Comparison of ENCODE assay signal across 1 cellular context in genomic region chr15:45166792-45167630, GRCh38.
A peak's percentile ranks its signal among the peaks of the same experiment; 100 is the strongest.
TF ChIP-seq lines count a peak whose summit lies in the region.

No MANE protein-coding gene starts in this region.

TF ChIP-seq in K562, 482 proteins besides CTCF, POLR2A, EP300 and RAD21 (continued from another document and continues in another):
- TF ChIP-seq HNRNPUL1 (IDR thresholded peaks at IDR 0.05; ENCODE audit: low read length) = no peak
- TF ChIP-seq SIRT6 (IDR thresholded peaks at IDR 0.05; ENCODE audit: low read depth, low read length) = no peak
- no peak for TF ChIP-seq PHTF2 (CRISPR knock-in tag; IDR thresholded peaks at IDR 0.05)
- TF ChIP-seq FOXJ2 (tag; IDR thresholded peaks at IDR 0.05) = no peak
- TF ChIP-seq ILK (tag; IDR thresholded peaks at IDR 0.05; ENCODE audit: borderline replicate concordance, low read depth) = no peak
- TF ChIP-seq CCAR2 (IDR thresholded peaks at IDR 0.05; ENCODE audit: low read depth, low read length) = no peak
- TF ChIP-seq ZNF644 (tag; IDR thresholded peaks at IDR 0.05; ENCODE audit: low read depth) = no peak
- no peak; the same call in 1 of the 2 replicates for TF ChIP-seq CBX1 (IDR thresholded peaks at IDR 0.05; ENCODE audit: low read depth)
- no peak for TF ChIP-seq TSC22D4 (tag; IDR thresholded peaks at IDR 0.05)
- TF ChIP-seq ETV6 (IDR thresholded peaks at IDR 0.05; ENCODE audit: borderline replicate concordance in 1 of 2, low read depth in 2 of 2, low read length in 1 of 2) = no peak
- TF ChIP-seq ETV6 (CRISPR knock-in tag; IDR thresholded peaks at IDR 0.05; ENCODE audit: borderline replicate concordance) = no peak
- no peak for TF ChIP-seq RERE (CRISPR knock-in tag; IDR thresholded peaks at IDR 0.05; ENCODE audit: borderline replicate concordance)
- no peak for TF ChIP-seq ELK1 (CRISPR knock-in tag; IDR thresholded peaks at IDR 0.05)
- TF ChIP-seq ZNF449 (CRISPR knock-in tag; IDR thresholded peaks at IDR 0.05) = no peak
- no peak for TF ChIP-seq CGGBP1 (CRISPR knock-in tag; IDR thresholded peaks at IDR 0.05)
- no peak for TF ChIP-seq TAF15 (IDR thresholded peaks at IDR 0.05; ENCODE audit: low read depth, low read length)
- peak; percentile 25; the same call in 1 of the 2 replicates for TF ChIP-seq PML (IDR thresholded peaks at IDR 0.05; ENCODE audit: low read length)
- TF ChIP-seq ZNF695 (CRISPR knock-in tag; IDR thresholded peaks at IDR 0.05) = no peak
- TF ChIP-seq ATF2 (CRISPR knock-in tag; IDR thresholded peaks at IDR 0.05) = no peak
- no peak for TF ChIP-seq ZMIZ1 (IDR thresholded peaks at IDR 0.05; ENCODE audit: low read depth in 2 of 2, low read length in 2 of 2)
- no peak for TF ChIP-seq CBFA2T2 (conservative IDR thresholded peaks at IDR 0.05)
- TF ChIP-seq HDAC6 (IDR thresholded peaks at IDR 0.05; ENCODE audit: low read depth, low read length) = no peak
- TF ChIP-seq IFI16 (CRISPR knock-in tag; IDR thresholded peaks at IDR 0.05) = no peak
- TF ChIP-seq ZNF184 (CRISPR knock-in tag; IDR thresholded peaks at IDR 0.05) = no peak
- no peak for TF ChIP-seq TCF7L2 (IDR thresholded peaks at IDR 0.05; ENCODE audit: low read depth, low read length)
- TF ChIP-seq U2AF1 (optimal IDR thresholded peaks at IDR 0.05; ENCODE audit: low read depth, low read length) = no peak
- TF ChIP-seq TBL1XR1 (IDR thresholded peaks at IDR 0.05; ENCODE audit: low read length in 2 of 2) = no peak; a peak in 1 of 4 replicates
- TF ChIP-seq ZFP36 (IDR thresholded peaks at IDR 0.05; ENCODE audit: low read depth, low read length, partially characterized antibody) = no peak
- no peak for TF ChIP-seq MAFK (IDR thresholded peaks at IDR 0.05; ENCODE audit: low read length)
- no peak for TF ChIP-seq THRA (IDR thresholded peaks at IDR 0.05)
- TF ChIP-seq CBX2 (IDR thresholded peaks at IDR 0.05; ENCODE audit: insufficient read depth, low read length, poor library complexity, severe bottlenecking) = no peak
- TF ChIP-seq GABPB2 (CRISPR knock-in tag; conservative IDR thresholded peaks at IDR 0.05) = no peak
- 0 out of 2 replicates have a peak, but pooled peaks have one; percentile 43 for TF ChIP-seq ZNF766 (CRISPR knock-in tag; conservative IDR thresholded peaks at IDR 0.05)
- TF ChIP-seq ZNF253 (CRISPR knock-in tag; conservative IDR thresholded peaks at IDR 0.05) = no peak
- TF ChIP-seq FOXA1 (IDR thresholded peaks at IDR 0.05; ENCODE audit: borderline replicate concordance) = no peak
- TF ChIP-seq PHF21A (IDR thresholded peaks at IDR 0.05; ENCODE audit: borderline replicate concordance, low read depth) = no peak
- 0 out of 2 replicates have a peak, but pooled peaks have one; percentile 31 for TF ChIP-seq HDAC2 (IDR thresholded peaks at IDR 0.05)
- no peak for TF ChIP-seq BCLAF1 (IDR thresholded peaks at IDR 0.05; ENCODE audit: borderline replicate concordance in 1 of 2, control insufficient read depth in 1 of 2, low read depth in 2 of 2, low read length in 1 of 2)
- TF ChIP-seq RFX7 (CRISPR knock-in tag; IDR thresholded peaks at IDR 0.05) = no peak
- TF ChIP-seq ZBTB12 (CRISPR knock-in tag; IDR thresholded peaks at IDR 0.05) = 0 out of 2 replicates have a peak, but pooled peaks have one; percentile 46
- TF ChIP-seq FOXK2 (conservative IDR thresholded peaks at IDR 0.05 in 1 of 2, IDR thresholded peaks at IDR 0.05 in 1 of 2; ENCODE audit: low read depth in 2 of 2) = no peak
- no peak for TF ChIP-seq ZNF707 (CRISPR knock-in tag; conservative IDR thresholded peaks at IDR 0.05)
- TF ChIP-seq ZFP30 (CRISPR knock-in tag; IDR thresholded peaks at IDR 0.05; ENCODE audit: borderline replicate concordance) = no peak
- no peak for TF ChIP-seq ADNP (tag; IDR thresholded peaks at IDR 0.05)
